In genomic region chr4:74189331-74190043, GRCh38 we compare ENCODE assay signal across 9 cellular contexts. TPM values are rescaled to one million over a fixed set of nuclear protein-coding genes. Genes with fewer than 3 reads are reported as not detected.
DNase-seq lines count a peak whose midpoint lies in the region; ATAC-seq and TF ChIP-seq lines count a peak whose summit lies in the region.
"Had no signal": no experiment of that assay in that cellular context is flagged by ENCODE, and none has a peak within 500 bp of the region (broad histone marks: within the 10 kb centered on the region; RNA-seq: fewer than 3 reads in every experiment).

No MANE protein-coding gene starts in this region.

- TF ChIP-seq CTCF in WERI-Rb-1 (IDR thresholded peaks at IDR 0.05; ENCODE audit: low read depth, low read length) (peak; percentile 58), left ventricle myocardium inferior (IDR thresholded peaks at IDR 0.05; ENCODE audit: borderline replicate concordance) (peak; percentile 76)

- H3K27ac ChIP-seq in WERI-Rb-1 (no peak overlapping the region), left ventricle myocardium inferior (replicated peaks) (no peak overlapping the region)
- H3K27ac ChIP-seq: SJSA1 had no signal

- ATAC-seq in GM19043 (IDR thresholded peaks at IDR 0.05; ENCODE audit: low read depth, unreplicated experiment) (peak; percentile 58), GM18505 (IDR thresholded peaks at IDR 0.05; ENCODE audit: unreplicated experiment) (no peak)

- H3K9me3 ChIP-seq in WERI-Rb-1 (ENCODE audit: severe bottlenecking) (no peaks in the 10 kb centered on the region), left ventricle myocardium inferior (replicated peaks) (peaks cover 10% of the 10 kb centered on the region)
- H3K9me3 ChIP-seq: SJSA1 had no signal

- peak; percentile 24 for DNase-seq in COLO668 (lab: John Stamatoyannopoulos, UW; ENCODE audit: unreplicated experiment)
- peak; percentile 18 to 84 (median 40) for DNase-seq in NCI-H1417 (lab: John Stamatoyannopoulos, UW)
- no peak for DNase-seq in WERI-Rb-1
- DNase-seq in left ventricle myocardium inferior, result no peak
- peak; percentile 68 for DNase-seq in superior temporal gyrus (ENCODE audit: extremely low spot score)
- DNase-seq in activated CD4-positive, alpha-beta T cell treated with anti-CD3 and anti-CD28 coated beads for 4 hours, result no peak

- H3K36me3 ChIP-seq in WERI-Rb-1 (no peaks in the 10 kb centered on the region), left ventricle myocardium inferior (peaks cover 4% of the 10 kb centered on the region)
- H3K36me3 ChIP-seq: SJSA1 had no signal

- H3K27me3 ChIP-seq in WERI-Rb-1 (ENCODE audit: insufficient read depth, low read depth, severe bottlenecking) (no peaks in the 10 kb centered on the region), left ventricle myocardium inferior (ENCODE audit: low read depth) (no peaks in the 10 kb centered on the region)

- H3K4me1 ChIP-seq in left ventricle myocardium inferior, result no peaks in the 10 kb centered on the region
- H3K4me1 ChIP-seq: SJSA1 had no signal

- H3K4me3 ChIP-seq in WERI-Rb-1 (ENCODE audit: low read depth, low read length) (no peak overlapping the region), left ventricle myocardium inferior (no peak overlapping the region)
- H3K4me3 ChIP-seq: SJSA1 had no signal

- intact Hi-C loops in left ventricle myocardium inferior (cut with micrococcal nuclease), result loop anchor here (5.0 kb wide), 1 partner anchor 123 kb away; no protein-coding TSS in a partner anchor

- TF ChIP-seq POLR2A in GM18505 (IDR thresholded peaks at IDR 0.05; ENCODE audit: borderline replicate concordance, extremely low read depth, insufficient read depth, insufficient read length), result no peak

RNA-seq across cellular contexts. Expression of gene MTHFD2L, which starts 31.6 kb away (rescaled TPM):
- 13.8 TPM for total RNA-seq in left ventricle myocardium inferior

Comparison
In these comparisons a context has a peak if more than half of its experiments do, and no peak if none do; other contexts are left out.
1. DNase-seq: peak in COLO668 (single experiment), NCI-H1417 (3 of 3) and superior temporal gyrus (single experiment); none in WERI-Rb-1 (single experiment), left ventricle myocardium inferior (single experiment) and activated CD4-positive, alpha-beta T cell treated with anti-CD3 and anti-CD28 coated beads for 4 hours (0 of 2).